Comparison of ENCODE assay signal across 16 cellular contexts in the genomic region with DNA sequence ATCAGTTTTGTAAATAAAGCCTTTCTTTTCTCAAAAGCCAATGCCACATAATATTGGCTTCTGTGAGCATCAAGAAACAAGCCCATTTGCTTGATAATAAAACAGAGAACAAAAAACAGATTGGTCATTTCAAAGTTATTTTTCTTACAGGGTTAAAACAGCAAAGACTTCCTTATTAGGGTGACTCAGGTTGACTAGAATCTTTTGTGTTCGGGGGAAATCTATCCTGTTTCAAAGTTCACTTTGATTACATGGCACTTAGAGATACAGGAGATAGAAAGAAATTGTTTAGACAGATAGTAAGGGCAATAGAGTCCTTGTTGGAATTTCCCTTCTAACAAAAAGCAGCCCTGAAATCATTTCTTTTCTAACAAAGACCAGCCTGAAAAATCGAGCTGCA.
DNase-seq lines count a peak whose midpoint lies in the region; ATAC-seq and TF ChIP-seq lines count a peak whose summit lies in the region.
"Had no signal": no experiment of that assay in that cellular context is flagged by ENCODE, and none has a peak within 500 bp of the region (broad histone marks: within the 10 kb centered on the region; RNA-seq: fewer than 3 reads in every experiment).

No MANE protein-coding gene starts in this region.

- H3K27ac Mint-ChIP-seq in Calu3 (ENCODE audit: unreplicated experiment): peak overlapping the region; percentile 48
- H3K27ac Mint-ChIP-seq in progenitor cell of endocrine pancreas: peak overlapping the region; percentile 78
- no peak overlapping the region for H3K27ac Mint-ChIP-seq in CD14-positive monocyte
- H3K27ac Mint-ChIP-seq: CD8-positive, alpha-beta T cell had no signal

- H3K9me3 ChIP-seq in HUES6 (ENCODE audit: control insufficient read depth, insufficient read depth, low read depth, low read length): no peaks in the 10 kb centered on the region
- H3K9me3 ChIP-seq: BE2C, HAP-1 had no signal

- TF ChIP-seq CTCF in Calu3 (IDR thresholded peaks at IDR 0.05; ENCODE audit: unreplicated experiment) (no peak), progenitor cell of endocrine pancreas (IDR thresholded peaks at IDR 0.05; ENCODE audit: unreplicated experiment) (no peak), CD14-positive monocyte (IDR thresholded peaks at IDR 0.05) (no peak)

- H3K4me3 Mint-ChIP-seq in Calu3 (ENCODE audit: low read depth, unreplicated experiment): no peak overlapping the region
- no peak overlapping the region for H3K4me3 Mint-ChIP-seq in progenitor cell of endocrine pancreas (ENCODE audit: low read depth)
- no peak overlapping the region for H3K4me3 Mint-ChIP-seq in CD14-positive monocyte
- H3K4me3 Mint-ChIP-seq: CD8-positive, alpha-beta T cell had no signal

- no peaks in the 10 kb centered on the region for H3K36me3 ChIP-seq in HUES6 (ENCODE audit: control insufficient read depth, insufficient read depth, low read length)
- H3K36me3 ChIP-seq: BE2C, HAP-1 had no signal

- H3K36me3 Mint-ChIP-seq in Calu3 (ENCODE audit: insufficient read depth, unreplicated experiment) (no peaks in the 10 kb centered on the region), progenitor cell of endocrine pancreas (ENCODE audit: insufficient read depth) (peaks cover 3% of the 10 kb centered on the region), CD14-positive monocyte (no peaks in the 10 kb centered on the region)
- H3K36me3 Mint-ChIP-seq: CD8-positive, alpha-beta T cell had no signal

- no peak overlapping the region for H3K9ac ChIP-seq in HUES6 (ENCODE audit: low read length)

- H3K27ac ChIP-seq in HUES6 (ENCODE audit: low read depth, low read length): peak overlapping the region; percentile 18; the same call in 1 of the 2 replicates
- H3K27ac ChIP-seq in epithelial cell of prostate: peak overlapping the region; percentile 50

- H3K4me3 ChIP-seq in HUES6 (ENCODE audit: low read depth, low read length): no peak overlapping the region
- H3K4me3 ChIP-seq: HAP-1 had no signal

- DNase-seq in Calu3: no peak
- no peak for DNase-seq in epithelial cell of prostate (ENCODE audit: low read depth, low spot score)
- no peak for DNase-seq in progenitor cell of endocrine pancreas (ENCODE audit: low spot score, unreplicated experiment)
- no peak for DNase-seq in kidney glomerular epithelial cell (lab: John Stamatoyannopoulos, UW)
- DNase-seq in CD14-positive monocyte (ENCODE audit: low spot score): no peak
- DNase-seq: BE2C; CD8-positive, alpha-beta T cell; EL; NCI-H187; NCI-H446; NCI-H774; SHP77 had no signal

- CTCF ChIA-PET in Calu3 (lab: Charles Lee): no interaction called here

- H3K27me3 ChIP-seq in HUES6 (ENCODE audit: control insufficient read depth, insufficient read depth, low read length): no peaks in the 10 kb centered on the region; the same call in 1 of the 2 replicates
- H3K27me3 ChIP-seq: BE2C had no signal

- H3K9me3 Mint-ChIP-seq in Calu3 (ENCODE audit: low read depth, unreplicated experiment): no peaks in the 10 kb centered on the region
- peaks cover 25% of the 10 kb centered on the region for H3K9me3 Mint-ChIP-seq in progenitor cell of endocrine pancreas (ENCODE audit: low read depth)
- peaks cover 0 to 5% (median 0%) of the 10 kb centered on the region in 7 donors for H3K9me3 Mint-ChIP-seq in CD14-positive monocyte
- H3K9me3 Mint-ChIP-seq: CD8-positive, alpha-beta T cell had no signal

- peaks cover 38% of the 10 kb centered on the region for H3K4me1 ChIP-seq in HUES6 (ENCODE audit: control insufficient read depth, insufficient read depth, low read length)
- H3K4me1 ChIP-seq: BE2C, HAP-1 had no signal

- H3K4me1 Mint-ChIP-seq in Calu3 (ENCODE audit: low read depth, unreplicated experiment) (peaks cover 43% of the 10 kb centered on the region), progenitor cell of endocrine pancreas (ENCODE audit: low read depth) (no peaks in the 10 kb centered on the region), CD14-positive monocyte (no peaks in the 10 kb centered on the region)

- no peak for ATAC-seq in HG03095 (IDR thresholded peaks at IDR 0.05; ENCODE audit: unreplicated experiment)
- ATAC-seq: CD8-positive, alpha-beta T cell; SK-N-SH treated with all-trans-retinoic acid at 6 μM for 48 hours had no signal

- intact Hi-C loops in Calu3 (cut with micrococcal nuclease; ENCODE audit: unreplicated experiment) (no loop called here), CD14-positive monocyte (cut with micrococcal nuclease) (no loop called here)

- H3K27me3 Mint-ChIP-seq in Calu3 (ENCODE audit: unreplicated experiment): no peaks in the 10 kb centered on the region
- no peaks in the 10 kb centered on the region for H3K27me3 Mint-ChIP-seq in progenitor cell of endocrine pancreas
- H3K27me3 Mint-ChIP-seq in CD14-positive monocyte (ENCODE audit: low read depth in 3 of 3): peaks cover 0 to 2% (median 0%) of the 10 kb centered on the region in 3 donors

- no TSS peak for BruUV-seq in Calu3 (replicated peaks; lab: Mats Ljungman, UMichigan)

Comparison
In these comparisons a context has a peak if more than half of its experiments do, and no peak if none do; other contexts are left out.
1. H3K27ac Mint-ChIP-seq: peak in Calu3 (single experiment) and progenitor cell of endocrine pancreas (single experiment); none in CD14-positive monocyte (0 of 7).